8 cellular contexts compared by ENCODE assay signal in genomic region chr5:132272341-132273210, GRCh38. TPM values are rescaled to one million over a fixed set of nuclear protein-coding genes. Genes with fewer than 3 reads are reported as not detected.
A peak's percentile ranks its signal among the peaks of the same experiment; 100 is the strongest.
DNase-seq lines count a peak whose midpoint lies in the region; ATAC-seq, FAIRE-seq and TF ChIP-seq lines count a peak whose summit lies in the region.

No MANE protein-coding gene starts in this region.

- BruUV-seq in mammary epithelial cell (replicated peaks; lab: Mats Ljungman, UMichigan) (no TSS peak), HepG2 (replicated peaks; lab: Mats Ljungman, UMichigan) (no TSS peak)

- H3K36me3 ChIP-seq in mammary epithelial cell (ENCODE audit: insufficient read depth, low read length) = peaks cover 20% of the 10 kb centered on the region
- H3K36me3 ChIP-seq in HepG2 (replicated peaks in 1 of 2; ENCODE audit: control insufficient read depth in 1 of 2, insufficient read depth in 2 of 2, low read length in 2 of 2) = no peaks in the 10 kb centered on the region

- in situ Hi-C loops in mammary epithelial cell (cut with MboI; ENCODE audit: low sequenced_read_pairs in 2 of 2) (no loop called here), HepG2 (cut with HindIII; ENCODE audit: extremely low pct_ligation_motif_present, low pct_unique_long_range_greater_than_20kb) (no loop called here)

- TF ChIP-seq CTCF in GM10266 (IDR thresholded peaks at IDR 0.05; ENCODE audit: control insufficient read depth, insufficient read depth, low read depth, missing control alignments) (peak; percentile 81), VCaP (conservative IDR thresholded peaks at IDR 0.05) (peak; percentile 89), mammary epithelial cell (conservative IDR thresholded peaks at IDR 0.05 in 1 of 2, IDR thresholded peaks at IDR 0.05 in 1 of 2; ENCODE audit: extremely low read depth in 1 of 2, insufficient read depth in 1 of 2, low read depth in 1 of 2, low read length in 2 of 2) (peak; percentile 50 to 67), HepG2 (CRISPR knock-in tag; IDR thresholded peaks at IDR 0.05) (peak; percentile 70)

- DNase-seq in GM10266 (ENCODE audit: extremely low spot score) = peak; percentile 73
- peak; percentile 12 for DNase-seq in NCI-H128 (lab: John Stamatoyannopoulos, UW; ENCODE audit: unreplicated experiment)
- no peak for DNase-seq in mammary epithelial cell
- peak; percentile 38 for DNase-seq in HepG2 (ENCODE audit: low spot score)
- peak; percentile 43 to 70 (median 69) for DNase-seq in stimulated activated CD4-positive, alpha-beta T cell treated with anti-CD3 and anti-CD28 coated beads, TNF-alpha, amount 100 ng/mL, for 48 hours (ENCODE audit: low read depth in 3 of 3)
- DNase-seq in NCI-H226 = no peak

- FAIRE-seq in HepG2 (lab: Jason Lieb, UNC) = peak; percentile 47

- H2AFZ ChIP-seq in mammary epithelial cell (ENCODE audit: low read depth, low read length) (no peak overlapping the region), HepG2 (ENCODE audit: low read length) (no peak overlapping the region)

- H3K4me1 ChIP-seq in mammary epithelial cell (ENCODE audit: insufficient read depth, low read length) (no peaks in the 10 kb centered on the region), HepG2 (ENCODE audit: insufficient read depth, low read length) (peaks cover 52% of the 10 kb centered on the region)

- WGBS in mammary epithelial cell (ENCODE audit: low coverage, missing lambda C conversion rate) = 81% methylated on average over 28 of the region's 37 CpGs
- 55% methylated on average over 35 of the region's 37 CpGs for WGBS in HepG2 (ENCODE audit: low lambda C conversion rate)

- H3K27ac ChIP-seq in VCaP (no peak overlapping the region), mammary epithelial cell (ENCODE audit: insufficient read depth, low read depth, low read length) (no peak overlapping the region), HepG2 (ENCODE audit: extremely low read length, insufficient read depth, low read length) (no peak overlapping the region)

- H3K4me3 ChIP-seq in mammary epithelial cell (replicated peaks in 1 of 3; ENCODE audit: insufficient read depth in 1 of 3, low read depth in 2 of 3, low read length in 3 of 3) (no peak overlapping the region), HepG2 (replicated peaks in 1 of 3; ENCODE audit: insufficient read depth in 1 of 3, low read depth in 2 of 3, low read length in 3 of 3) (no peak overlapping the region)

- intact Hi-C loops in mammary epithelial cell (cut with micrococcal nuclease) = loop anchor here (2.0 kb wide), 1 partner anchor 228 kb away; no protein-coding TSS in a partner anchor
- intact Hi-C loops in HepG2 (cut with micrococcal nuclease; ENCODE audit: unreplicated experiment) = loop anchor here (2.0 to 5.0 kb wide), 2 partner anchors 95 to 228 kb away; partner anchors contain the start of gene SLC22A5

- TF ChIP-seq EP300 in HepG2 (IDR thresholded peaks at IDR 0.05; ENCODE audit: low read depth in 2 of 2, low read length in 2 of 2) (no peak), HepG2 (CRISPR knock-in tag; IDR thresholded peaks at IDR 0.05; ENCODE audit: borderline replicate concordance) (no peak)

- H3K9me3 ChIP-seq in mammary epithelial cell (replicated peaks; ENCODE audit: insufficient read depth, low read length) (no peaks in the 10 kb centered on the region), HepG2 (ENCODE audit: low read length) (no peaks in the 10 kb centered on the region)

- peak; percentile 38; the same call in 1 of the 2 replicates for TF ChIP-seq RAD21 in HepG2 (CRISPR knock-in tag; IDR thresholded peaks at IDR 0.05)

- CTCF ChIA-PET in mammary epithelial cell (lab: Charles Lee; ENCODE audit: low non-redundant PET) (no interaction called here), HepG2 (lab: Yijun Ruan, JAX; ENCODE audit: low intra/inter-chr PET ratio, low total read pairs) (interaction anchor here (1.1 kb wide), 1 partner anchor 11 kb away, joined by 7 read pairs; no protein-coding TSS in a partner anchor)

- TF ChIP-seq POLR2A in HepG2 (IDR thresholded peaks at IDR 0.05; ENCODE audit: insufficient read depth in 1 of 2, low read depth in 2 of 2, low read length in 2 of 2) = no peak

- ATAC-seq in HepG2 (peak; percentile 36), GM21529 (IDR thresholded peaks at IDR 0.05; ENCODE audit: unreplicated experiment) (no peak)

- H3K4me2 ChIP-seq in mammary epithelial cell (ENCODE audit: insufficient read depth, low read depth, low read length) (no peak overlapping the region), HepG2 (ENCODE audit: low read depth, low read length) (peak overlapping the region; percentile 30; the same call in 1 of the 2 replicates)

- H3K79me2 ChIP-seq in mammary epithelial cell (ENCODE audit: insufficient read depth, low read length) (peaks cover 4% of the 10 kb centered on the region), HepG2 (ENCODE audit: insufficient read depth, low read length) (no peaks in the 10 kb centered on the region)

- H3K27me3 ChIP-seq in mammary epithelial cell (ENCODE audit: insufficient read depth, low read length) (no peaks in the 10 kb centered on the region), HepG2 (ENCODE audit: control insufficient read depth in 1 of 2, insufficient read depth in 2 of 2, low read length in 2 of 2) (no peaks in the 10 kb centered on the region; a peak in 1 of 5 replicates)

- dilution Hi-C loops in mammary epithelial cell (cut with HindIII; ENCODE audit: low sequenced_read_pairs) = no loop called here

- H3K9ac ChIP-seq in mammary epithelial cell (ENCODE audit: insufficient read depth, low read length) = no peak overlapping the region
- H3K9ac ChIP-seq in HepG2 (ENCODE audit: insufficient read depth, low read depth, low read length) = no peak overlapping the region

- H4K20me1 ChIP-seq in mammary epithelial cell (ENCODE audit: insufficient read depth, low read length) = no peaks in the 10 kb centered on the region
- no peaks in the 10 kb centered on the region for H4K20me1 ChIP-seq in HepG2 (ENCODE audit: insufficient read depth, low read length)

- POLR2A ChIA-PET in HepG2 (lab: Yijun Ruan, JAX) = interaction anchor here (1.2 kb wide), 1 partner anchor 22 kb away, joined by 3 read pairs; the partner anchor contains the start of gene SLC22A4

RNA-seq across cellular contexts. Expression of gene PDLIM4, which starts 15.1 kb away (rescaled TPM):
- total RNA-seq in mammary epithelial cell = 100 to 1,000 TPM; 101 to 217 TPM
- 120 TPM for polyA plus RNA-seq in mammary epithelial cell
- 48.5 TPM for polyA minus RNA-seq in mammary epithelial cell
- 0.80 and 1.1 TPM in 2 replicates for total RNA-seq in HepG2 (2016; rRNA removed; fragmentation: Illumina TruSeq; extraction: Trizol)
- 0.44 and 0.81 TPM in 2 replicates for total RNA-seq in HepG2 (2016; cell fraction: cytosol; rRNA removed; fragmentation: Illumina TruSeq; extraction: Trizol; ENCODE audit: low read depth)
- 1.1 and 1.2 TPM in 2 replicates for total RNA-seq in HepG2 (2016; cell fraction: insoluble cytoplasmic fraction; rRNA removed; fragmentation: Illumina TruSeq; extraction: Trizol)
- total RNA-seq in HepG2 (2016; cell fraction: membrane; rRNA removed; fragmentation: Illumina TruSeq; extraction: Trizol) = 0.76 and 0.93 TPM in 2 replicates
- total RNA-seq in HepG2 (2016; cell fraction: nucleus; rRNA removed; fragmentation: Illumina TruSeq; extraction: Trizol) = 0.38 and 0.56 TPM in 2 replicates
- polyA plus RNA-seq in HepG2 (2011; rRNA removed) = 2.3 and 2.5 TPM in 2 replicates
- 1.2 and 3.5 TPM in 2 replicates for polyA plus RNA-seq in HepG2 (2011; cell fraction: cytosol; rRNA removed)
- polyA plus RNA-seq in HepG2 (2011; cell fraction: nucleus; rRNA removed) = 5.9 and 8.0 TPM in 2 replicates
- polyA plus RNA-seq in HepG2 (2012) = 1.4 and 1.7 TPM in 2 replicates
- 0.28 and 0.49 TPM in 2 replicates for polyA plus RNA-seq in HepG2 (2016; cell fraction: cytosol; fragmentation: Illumina TruSeq; extraction: Trizol; ENCODE audit: low read depth)
- 2.1 and 2.4 TPM in 2 replicates for polyA plus RNA-seq in HepG2 (2016; cell fraction: insoluble cytoplasmic fraction; fragmentation: Illumina TruSeq; extraction: Trizol; ENCODE audit: low read depth)
- polyA plus RNA-seq in HepG2 (2016; cell fraction: membrane; fragmentation: Illumina TruSeq; extraction: Trizol; ENCODE audit: low read depth) = 0.43 and 0.85 TPM in 2 replicates
- 0.97 and 2.5 TPM in 2 replicates for polyA plus RNA-seq in HepG2 (2016; cell fraction: nucleus; fragmentation: Illumina TruSeq; extraction: Trizol; ENCODE audit: insufficient read depth, low read depth)
- 0.77 and 0.94 TPM in 2 replicates for polyA minus RNA-seq in HepG2 (2011; rRNA and poly(A)+ RNA removed; ENCODE audit: low replicate concordance)
- polyA minus RNA-seq in HepG2 (2011; cell fraction: cytosol; rRNA and poly(A)+ RNA removed) = 1.1 and 1.3 TPM in 2 replicates
- 0.87 and 1.4 TPM in 2 replicates for polyA minus RNA-seq in HepG2 (2011; cell fraction: nucleus; rRNA and poly(A)+ RNA removed)

RNA-seq across cellular contexts. Expression of gene SLC22A4, which starts 21.6 kb away (rescaled TPM):
- total RNA-seq in mammary epithelial cell = 1 to 10 TPM; 2.0 to 5.2 TPM
- polyA plus RNA-seq in mammary epithelial cell = 2.1 TPM
- polyA minus RNA-seq in mammary epithelial cell = 5.6 TPM
- total RNA-seq in HepG2 (2016; rRNA removed; fragmentation: Illumina TruSeq; extraction: Trizol) = 0.62 and 0.83 TPM in 2 replicates
- 0.20 and 0.26 TPM in 2 replicates for total RNA-seq in HepG2 (2016; cell fraction: cytosol; rRNA removed; fragmentation: Illumina TruSeq; extraction: Trizol; ENCODE audit: low read depth)
- 0.34 and 0.93 TPM in 2 replicates for total RNA-seq in HepG2 (2016; cell fraction: insoluble cytoplasmic fraction; rRNA removed; fragmentation: Illumina TruSeq; extraction: Trizol)
- 0.59 and 0.99 TPM in 2 replicates for total RNA-seq in HepG2 (2016; cell fraction: membrane; rRNA removed; fragmentation: Illumina TruSeq; extraction: Trizol)
- 0.99 and 1.1 TPM in 2 replicates for total RNA-seq in HepG2 (2016; cell fraction: nucleus; rRNA removed; fragmentation: Illumina TruSeq; extraction: Trizol)
- polyA plus RNA-seq in HepG2 (2011; rRNA removed) = 0.33 and 0.56 TPM in 2 replicates
- polyA plus RNA-seq in HepG2 (2011; cell fraction: cytosol; rRNA removed) = 0.31 and 0.35 TPM in 2 replicates
- polyA plus RNA-seq in HepG2 (2011; cell fraction: nucleus; rRNA removed) = 0.64 and 0.88 TPM in 2 replicates
- 0.19 and 0.25 TPM in 2 replicates for polyA plus RNA-seq in HepG2 (2012)
- polyA plus RNA-seq in HepG2 (2016; cell fraction: cytosol; fragmentation: Illumina TruSeq; extraction: Trizol; ENCODE audit: low read depth) = 0.12 and 0.36 TPM in 2 replicates
- polyA plus RNA-seq in HepG2 (2016; cell fraction: insoluble cytoplasmic fraction; fragmentation: Illumina TruSeq; extraction: Trizol; ENCODE audit: low read depth) = 0.29 and 0.41 TPM in 2 replicates
- polyA plus RNA-seq in HepG2 (2016; cell fraction: membrane; fragmentation: Illumina TruSeq; extraction: Trizol; ENCODE audit: low read depth) = 0.29 and 0.35 TPM in 2 replicates
- polyA plus RNA-seq in HepG2 (2016; cell fraction: nucleus; fragmentation: Illumina TruSeq; extraction: Trizol; ENCODE audit: insufficient read depth, low read depth) = 1.0 and 1.9 TPM in 2 replicates
- polyA minus RNA-seq in HepG2 (2011; rRNA and poly(A)+ RNA removed; ENCODE audit: low replicate concordance) = 0.94 and 9.4 TPM in 2 replicates
- polyA minus RNA-seq in HepG2 (2011; cell fraction: cytosol; rRNA and poly(A)+ RNA removed) = 0.79 TPM in 1 of 2 replicates, not detected in the other
- polyA minus RNA-seq in HepG2 (2011; cell fraction: nucleus; rRNA and poly(A)+ RNA removed) = 1.5 and 1.8 TPM in 2 replicates

RNA-seq across cellular contexts. Expression of gene P4HA2, which starts 44.9 kb away (rescaled TPM):
- 100 to 1,000 TPM; 103 to 142 TPM for total RNA-seq in mammary epithelial cell
- 134 TPM for polyA plus RNA-seq in mammary epithelial cell
- 255 TPM for polyA minus RNA-seq in mammary epithelial cell
- 16.5 and 37.7 TPM in 2 replicates for total RNA-seq in HepG2 (2016; rRNA removed; fragmentation: Illumina TruSeq; extraction: Trizol)
- 3.3 and 4.3 TPM in 2 replicates for total RNA-seq in HepG2 (2016; cell fraction: cytosol; rRNA removed; fragmentation: Illumina TruSeq; extraction: Trizol; ENCODE audit: low read depth)
- 14.1 and 38.3 TPM in 2 replicates for total RNA-seq in HepG2 (2016; cell fraction: insoluble cytoplasmic fraction; rRNA removed; fragmentation: Illumina TruSeq; extraction: Trizol)
- total RNA-seq in HepG2 (2016; cell fraction: membrane; rRNA removed; fragmentation: Illumina TruSeq; extraction: Trizol) = 7.5 and 8.0 TPM in 2 replicates
- total RNA-seq in HepG2 (2016; cell fraction: nucleus; rRNA removed; fragmentation: Illumina TruSeq; extraction: Trizol) = 34.5 and 35.9 TPM in 2 replicates
- 108 and 126 TPM in 2 replicates for polyA plus RNA-seq in HepG2 (2011; rRNA removed)
- polyA plus RNA-seq in HepG2 (2011; cell fraction: cytosol; rRNA removed) = 107 and 109 TPM in 2 replicates
- polyA plus RNA-seq in HepG2 (2011; cell fraction: nucleus; rRNA removed) = 62.4 and 67.9 TPM in 2 replicates
- 66.5 and 86.6 TPM in 2 replicates for polyA plus RNA-seq in HepG2 (2012)
- 2.8 and 3.4 TPM in 2 replicates for polyA plus RNA-seq in HepG2 (2016; cell fraction: cytosol; fragmentation: Illumina TruSeq; extraction: Trizol; ENCODE audit: low read depth)
- 12.5 and 14.6 TPM in 2 replicates for polyA plus RNA-seq in HepG2 (2016; cell fraction: insoluble cytoplasmic fraction; fragmentation: Illumina TruSeq; extraction: Trizol; ENCODE audit: low read depth)
- polyA plus RNA-seq in HepG2 (2016; cell fraction: membrane; fragmentation: Illumina TruSeq; extraction: Trizol; ENCODE audit: low read depth) = 4.7 and 5.3 TPM in 2 replicates
- polyA plus RNA-seq in HepG2 (2016; cell fraction: nucleus; fragmentation: Illumina TruSeq; extraction: Trizol; ENCODE audit: insufficient read depth, low read depth) = 38.2 and 45.7 TPM in 2 replicates
- polyA minus RNA-seq in HepG2 (2011; rRNA and poly(A)+ RNA removed; ENCODE audit: low replicate concordance) = 34.7 and 158 TPM in 2 replicates
- polyA minus RNA-seq in HepG2 (2011; cell fraction: cytosol; rRNA and poly(A)+ RNA removed) = 44.8 and 53.1 TPM in 2 replicates
- polyA minus RNA-seq in HepG2 (2011; cell fraction: nucleus; rRNA and poly(A)+ RNA removed) = 40.5 and 41.8 TPM in 2 replicates

Comparison
In these comparisons a context has a peak if more than half of its experiments do, and no peak if none do; other contexts are left out.
1. DNase-seq: peak in GM10266 (single experiment), NCI-H128 (single experiment), HepG2 (single experiment) and stimulated activated CD4-positive, alpha-beta T cell treated with anti-CD3 and anti-CD28 coated beads, TNF-alpha, amount 100 ng/mL, for 48 hours (3 of 3); none in mammary epithelial cell (single experiment) and NCI-H226 (single experiment).
2. RNA of gene PDLIM4, which starts 15.1 kb away (total RNA-seq): 101 to 217 TPM in mammary epithelial cell; 0.38 to 1.2 TPM in HepG2; every median in the first group is over 10 times any median in the second.
3. Peak in every context shown above with its lines, with median percentiles within 50 percentile points of each other: CTCF ChIP-seq.